Comparison of ENCODE assay signal across 13 cellular contexts in the genomic region with DNA sequence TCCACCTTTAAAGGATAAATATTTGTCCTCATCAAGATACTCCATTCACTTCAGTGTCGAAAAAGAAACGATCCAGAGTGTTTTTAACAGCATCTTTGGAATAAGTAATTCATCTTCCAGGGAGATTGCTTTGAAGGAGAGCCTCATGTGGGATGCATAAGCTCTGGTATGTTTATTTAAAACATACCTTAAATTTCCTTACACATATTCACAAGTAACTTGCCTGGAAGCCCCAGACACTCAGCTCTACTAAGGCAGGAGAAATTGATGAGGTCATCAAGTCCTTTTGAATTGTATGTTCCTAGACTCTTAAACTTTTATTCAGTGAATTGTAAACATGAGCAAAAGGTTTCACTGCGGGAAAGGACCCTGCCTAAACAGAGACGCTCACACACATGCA.
DNase-seq lines count a peak whose midpoint lies in the region; ATAC-seq, FAIRE-seq and TF ChIP-seq lines count a peak whose summit lies in the region.
"Had no signal": no experiment of that assay in that cellular context is flagged by ENCODE, and none has a peak within 500 bp of the region (broad histone marks: within the 10 kb centered on the region; RNA-seq: fewer than 3 reads in every experiment).

No MANE protein-coding gene starts in this region.

- no peak for FAIRE-seq in urothelium cell line (lab: Jason Lieb, UNC)
- FAIRE-seq: A204.1, colon had no signal

- H3K27ac ChIP-seq in breast epithelium = peak overlapping the region; percentile 4 to 42
- H3K27ac ChIP-seq: parathyroid adenoma had no signal

- intact Hi-C loops in breast epithelium (cut with DNase I; ENCODE audit: low total_unique reads) (no loop called here), MCF 10A (cut with micrococcal nuclease) (no loop called here)

- POLR2A ChIA-PET in MCF 10A (lab: Yijun Ruan, JAX) = no interaction called here

- no peaks in the 10 kb centered on the region for H3K36me3 Mint-ChIP-seq in MCF 10A (ENCODE audit: insufficient read depth, unreplicated experiment)

- H3K27me3 Mint-ChIP-seq in MCF 10A (ENCODE audit: insufficient read depth, unreplicated experiment) = peaks cover 17% of the 10 kb centered on the region

- peaks cover 9% of the 10 kb centered on the region for H3K4me1 Mint-ChIP-seq in MCF 10A (ENCODE audit: insufficient read depth, unreplicated experiment)

- ATAC-seq in SK-N-SH treated with all-trans-retinoic acid at 6 μM for 48 hours (peak; percentile 92), HG02588 (IDR thresholded peaks at IDR 0.05; ENCODE audit: unreplicated experiment) (no peak), HG03432 (IDR thresholded peaks at IDR 0.05; ENCODE audit: unreplicated experiment) (no peak)

- TF ChIP-seq CTCF in breast epithelium (IDR thresholded peaks at IDR 0.05) (no peak), MCF 10A (IDR thresholded peaks at IDR 0.05; ENCODE audit: unreplicated experiment) (no peak), fibroblast of the aortic adventitia (IDR thresholded peaks at IDR 0.05; ENCODE audit: insufficient read depth, low read length) (no peak)

- CTCF ChIA-PET in MCF 10A (lab: Yijun Ruan, JAX) = interaction anchor here (0.6 to 0.9 kb wide), 4 partner anchors 31 to 882 kb away, joined by 3 to 4 read pairs (median 3); no protein-coding TSS in a partner anchor

- H3K27ac Mint-ChIP-seq in MCF 10A (ENCODE audit: low read depth, unreplicated experiment) = no peak overlapping the region

- no peak for DNase-seq in breast epithelium (ENCODE audit: low spot score in 2 of 2)
- no peak for DNase-seq in MCF 10A (ENCODE audit: unreplicated experiment)
- DNase-seq in fibroblast of the aortic adventitia (ENCODE audit: low read depth) = peak; percentile 78
- peak; percentile 8 for DNase-seq in urothelium cell line (ENCODE audit: low spot score)
- DNase-seq in NCI-H128 (lab: John Stamatoyannopoulos, UW; ENCODE audit: unreplicated experiment) = no peak
- DNase-seq: NCI-H446, SHP77 treated with DMSO at 0.1 percent for 48 hours had no signal

- no peak overlapping the region for H3K4me3 ChIP-seq in breast epithelium
- no peak overlapping the region for H3K4me3 ChIP-seq in fibroblast of the aortic adventitia (ENCODE audit: low read depth, low read length)

- H3K4me3 Mint-ChIP-seq in MCF 10A (ENCODE audit: unreplicated experiment) = no peak overlapping the region

- H3K27me3 ChIP-seq in breast epithelium = no peaks in the 10 kb centered on the region

- no peaks in the 10 kb centered on the region for H3K9me3 ChIP-seq in breast epithelium

- H3K4me1 ChIP-seq in breast epithelium = no peaks in the 10 kb centered on the region
- H3K4me1 ChIP-seq: parathyroid adenoma had no signal

- no TSS peak for BruUV-seq in MCF 10A (replicated peaks; lab: Mats Ljungman, UMichigan)

- no peak for TF ChIP-seq POLR2A in breast epithelium (IDR thresholded peaks at IDR 0.05)

- no peaks in the 10 kb centered on the region for H3K36me3 ChIP-seq in breast epithelium

- no peaks in the 10 kb centered on the region for H3K9me3 Mint-ChIP-seq in MCF 10A (ENCODE audit: unreplicated experiment)

TF ChIP-seq in SK-N-SH treated with all-trans-retinoic acid at 6 μM for 48 hours, 23 proteins besides CTCF, POLR2A, EP300 and RAD21:
- TF ChIP-seq ARNTL (CRISPR knock-in tag; IDR thresholded peaks at IDR 0.05; ENCODE audit: borderline replicate concordance, low read depth) (no peak), CSDC2 (CRISPR knock-in tag; IDR thresholded peaks at IDR 0.05) (no peak), ZFP3 (CRISPR knock-in tag; IDR thresholded peaks at IDR 0.05) (no peak), ISL1 (CRISPR knock-in tag; IDR thresholded peaks at IDR 0.05) (peak; percentile 44), GLIS3 (CRISPR knock-in tag; IDR thresholded peaks at IDR 0.05) (no peak), RARB (CRISPR knock-in tag; IDR thresholded peaks at IDR 0.05) (no peak), ZNF565 (CRISPR knock-in tag; conservative IDR thresholded peaks at IDR 0.05; ENCODE audit: low read depth) (no peak)
- TF ChIP-seq, protein P1, sequence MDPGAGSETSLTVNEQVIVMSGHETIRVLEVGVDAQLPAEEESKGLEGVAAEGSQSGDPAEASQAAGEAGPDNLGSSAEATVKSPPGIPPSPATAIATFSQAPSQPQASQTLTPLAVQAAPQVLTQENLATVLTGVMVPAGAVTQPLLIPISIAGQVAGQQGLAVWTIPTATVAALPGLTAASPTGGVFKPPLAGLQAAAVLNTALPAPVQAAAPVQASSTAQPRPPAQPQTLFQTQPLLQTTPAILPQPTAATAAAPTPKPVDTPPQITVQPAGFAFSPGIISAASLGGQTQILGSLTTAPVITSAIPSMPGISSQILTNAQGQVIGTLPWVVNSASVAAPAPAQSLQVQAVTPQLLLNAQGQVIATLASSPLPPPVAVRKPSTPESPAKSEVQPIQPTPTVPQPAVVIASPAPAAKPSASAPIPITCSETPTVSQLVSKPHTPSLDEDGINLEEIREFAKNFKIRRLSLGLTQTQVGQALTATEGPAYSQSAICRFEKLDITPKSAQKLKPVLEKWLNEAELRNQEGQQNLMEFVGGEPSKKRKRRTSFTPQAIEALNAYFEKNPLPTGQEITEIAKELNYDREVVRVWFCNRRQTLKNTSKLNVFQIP (CRISPR knock-in tag; IDR thresholded peaks at IDR 0.05; ENCODE audit: borderline replicate concordance, low read depth) = no peak

Comparison
In these comparisons a context has a peak if more than half of its experiments do, and no peak if none do; other contexts are left out.
1. DNase-seq: peak in fibroblast of the aortic adventitia (single experiment) and urothelium cell line (single experiment); none in breast epithelium (0 of 2), MCF 10A (single experiment) and NCI-H128 (single experiment).